ENCODE assay signal across 9 cellular contexts in genomic region chr7:133191787-133192186, GRCh38.
"Had no signal": no experiment of that assay in that cellular context is flagged by ENCODE, and none has a peak within 500 bp of the region (broad histone marks: within the 10 kb centered on the region; RNA-seq: fewer than 3 reads in every experiment).

No MANE protein-coding gene starts in this region.

- H3K27ac ChIP-seq: GM23248, HL-60 had no signal

- H3K9me3 ChIP-seq: HAP-1 had no signal

- H2AFZ ChIP-seq: GM23248 had no signal

- H3K9ac ChIP-seq: GM23248 had no signal

- ATAC-seq: HCT116, K562 had no signal

- H3K9me3 Mint-ChIP-seq: HFFc6 had no signal

- H3K27ac Mint-ChIP-seq: HFFc6 had no signal

- H3K4me3 Mint-ChIP-seq: HFFc6 had no signal

- H3K4me3 ChIP-seq: GM23248, HAP-1, K562 had no signal

- H3K4me1 ChIP-seq: HAP-1 had no signal

- DNase-seq: GM23248, H7, HFFc6, IMR-90, KG1 had no signal

- FAIRE-seq: K562 had no signal

- H3K36me3 ChIP-seq: HAP-1 had no signal
